16 cellular contexts compared by ENCODE assay signal in genomic region chr9:12916037-12916436, GRCh38.
DNase-seq lines count a peak whose midpoint lies in the region; TF ChIP-seq lines count a peak whose summit lies in the region.
"Had no signal": no experiment of that assay in that cellular context is flagged by ENCODE, and none has a peak within 500 bp of the region (broad histone marks: within the 10 kb centered on the region; RNA-seq: fewer than 3 reads in every experiment).

No MANE protein-coding gene starts in this region.

- no peaks in the 10 kb centered on the region for H3K79me2 ChIP-seq in MM.1S (ENCODE audit: low read length)
- H3K79me2 ChIP-seq: hepatocyte had no signal

- H3K27ac ChIP-seq in SJCRH30 (no peak overlapping the region), MM.1S (ENCODE audit: low read length) (no peak overlapping the region)
- H3K27ac ChIP-seq: hepatocyte had no signal

- no peak overlapping the region for H3K4me3 ChIP-seq in SJCRH30
- no peak overlapping the region for H3K4me3 ChIP-seq in fibroblast of pulmonary artery (replicated peaks; ENCODE audit: low read depth, low read length)
- no peak overlapping the region for H3K4me3 ChIP-seq in MM.1S (ENCODE audit: low read length)
- H3K4me3 ChIP-seq: GM12878, hepatocyte, mucosa of descending colon had no signal

- TF ChIP-seq CTCF in fibroblast of pulmonary artery (IDR thresholded peaks at IDR 0.05; ENCODE audit: low read length, missing control alignments), result no peak
- TF ChIP-seq CTCF in MM.1S (IDR thresholded peaks at IDR 0.05; ENCODE audit: low read length), result no peak

- H3K27me3 ChIP-seq in SJCRH30, result no peaks in the 10 kb centered on the region
- H3K27me3 ChIP-seq in MM.1S (replicated peaks; ENCODE audit: insufficient read depth, low read length), result no peaks in the 10 kb centered on the region
- H3K27me3 ChIP-seq: hepatocyte had no signal

- H3K9me3 ChIP-seq in SJCRH30 (replicated peaks) (no peaks in the 10 kb centered on the region), MM.1S (replicated peaks; ENCODE audit: insufficient read depth, low read length) (no peaks in the 10 kb centered on the region)
- H3K9me3 ChIP-seq: mucosa of descending colon had no signal

- H3F3A ChIP-seq in MM.1S (ENCODE audit: insufficient read depth, low read length), result no peaks in the 10 kb centered on the region

- no peaks in the 10 kb centered on the region for H3K4me1 ChIP-seq in SJCRH30
- H3K4me1 ChIP-seq in MM.1S (ENCODE audit: low read length), result no peaks in the 10 kb centered on the region

- H3K9me2 ChIP-seq in MM.1S (replicated peaks; ENCODE audit: insufficient read depth, low read length), result no peaks in the 10 kb centered on the region

- DNase-seq in COLO829 (ENCODE audit: low spot score) (peak; percentile 82), SJCRH30 (peak; percentile 10 to 57), fibroblast of pulmonary artery (ENCODE audit: low read depth) (peak; percentile 78), middle frontal gyrus (ENCODE audit: extremely low spot score, low spot score) (peak; percentile 25), NCI-H2227 treated with DMSO at 0.1 percent for 48 hours (lab: John Stamatoyannopoulos, UW) (no peak), MM.1S (no peak), OCI-M1 (lab: John Stamatoyannopoulos, UW) (no peak), SW 1271 (lab: John Stamatoyannopoulos, UW) (no peak)
- DNase-seq: DMS79, GOT3, mucosa of descending colon, NCI-H1092, NCI-H524 treated with DMSO at 0.1 percent for 48 hours, SHP77 had no signal

- no peak overlapping the region for H3K4me2 ChIP-seq in MM.1S (ENCODE audit: low read depth, low read length)
- H3K4me2 ChIP-seq: hepatocyte had no signal

- H3K9ac ChIP-seq in MM.1S (ENCODE audit: low read length), result no peak overlapping the region

- H3K36me3 ChIP-seq in SJCRH30, result no peaks in the 10 kb centered on the region
- H3K36me3 ChIP-seq in MM.1S (replicated peaks; ENCODE audit: insufficient read depth, low read length), result no peaks in the 10 kb centered on the region

- no peak overlapping the region for H2AFZ ChIP-seq in MM.1S (ENCODE audit: low read length)
- H2AFZ ChIP-seq: hepatocyte had no signal

- no peaks in the 10 kb centered on the region for H4K20me1 ChIP-seq in MM.1S (ENCODE audit: insufficient read depth, low read length)

Comparison
In these comparisons a context has a peak if more than half of its experiments do, and no peak if none do; other contexts are left out.
1. DNase-seq: peak in COLO829 (single experiment), SJCRH30 (2 of 2), fibroblast of pulmonary artery (single experiment) and middle frontal gyrus (single experiment); none in NCI-H2227 treated with DMSO at 0.1 percent for 48 hours (single experiment), MM.1S (single experiment), OCI-M1 (single experiment) and SW 1271 (0 of 2).